ENCODE assay signal across 6 cellular contexts in the genomic region with DNA sequence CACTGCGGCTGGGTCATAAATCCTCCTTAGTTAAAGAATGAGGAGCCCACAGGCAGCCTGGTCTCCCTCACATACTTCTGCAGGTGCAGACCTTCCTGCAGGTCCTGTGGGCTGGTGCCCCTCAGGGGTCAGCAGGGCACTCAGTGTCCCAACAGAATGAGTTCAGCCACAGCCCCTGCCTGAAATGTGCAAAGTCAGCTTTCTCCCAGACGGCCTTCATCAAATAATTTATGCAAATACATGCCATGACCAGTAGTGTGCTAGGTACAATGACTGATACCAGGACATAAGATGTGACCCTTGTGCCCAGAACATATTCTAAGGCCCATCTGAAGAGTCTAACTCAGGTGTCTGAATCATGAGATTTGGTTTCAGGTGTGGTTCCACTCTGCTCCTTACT.
"Had no signal": no experiment of that assay in that cellular context is flagged by ENCODE, and none has a peak within 500 bp of the region (broad histone marks: within the 10 kb centered on the region; RNA-seq: fewer than 3 reads in every experiment).

No MANE protein-coding gene starts in this region.

- H3K9ac ChIP-seq: KMS-11 had no signal

- H3K4me2 ChIP-seq: KMS-11 had no signal

- FAIRE-seq: HTR-8/SVneo had no signal

- H3K27ac ChIP-seq: HL-60, KMS-11 had no signal

- DNase-seq: Karpas-422, KBM-7, KG1 had no signal
